Comparison of ENCODE assay signal across 8 cellular contexts in the genomic region with DNA sequence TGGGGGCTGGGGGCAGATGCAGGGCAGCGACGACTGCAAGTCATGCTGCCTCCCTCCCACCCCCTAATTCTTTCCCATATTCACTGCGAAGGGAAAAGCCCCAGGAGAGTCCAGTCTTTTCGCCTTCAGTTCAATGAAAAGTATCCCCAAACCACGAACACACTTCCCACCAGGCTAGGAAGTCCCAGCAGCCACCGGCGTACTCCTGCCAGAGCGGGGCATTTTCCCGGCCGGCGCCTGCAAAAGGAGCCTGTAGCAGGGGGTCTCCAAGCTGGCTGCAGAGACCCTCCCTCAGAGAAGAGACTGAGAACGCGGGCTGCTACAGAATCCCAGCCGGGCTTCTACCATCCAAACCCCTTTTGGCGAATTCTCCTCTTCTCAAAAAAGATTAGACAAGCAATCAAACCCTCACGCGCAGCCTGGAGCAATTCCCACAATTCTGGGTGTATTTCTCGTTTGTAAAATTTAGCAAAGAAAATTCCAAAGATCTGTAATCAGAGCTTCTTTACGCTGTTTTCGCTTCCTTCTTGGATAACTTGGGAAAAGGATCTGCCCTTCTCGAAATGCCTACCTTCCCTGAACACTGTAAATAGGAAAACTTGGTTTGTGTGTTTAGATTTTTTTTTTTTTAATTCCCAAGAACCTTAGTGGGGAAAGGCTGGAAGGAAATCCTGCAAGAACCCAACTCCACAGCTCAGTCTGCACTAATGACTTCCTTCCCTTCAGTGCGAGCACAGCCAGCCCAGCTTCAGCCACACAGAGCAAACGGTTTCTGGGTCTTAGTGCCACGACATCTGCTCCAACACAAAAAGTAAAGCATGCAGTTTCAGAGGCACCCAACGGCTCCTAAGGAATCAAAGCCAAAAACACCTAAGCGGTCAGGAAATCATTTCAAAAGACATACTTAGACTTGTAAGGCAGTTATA.
DNase-seq lines count a peak whose midpoint lies in the region; ATAC-seq and TF ChIP-seq lines count a peak whose summit lies in the region.

No MANE protein-coding gene starts in this region.

- no peak overlapping the region for H3K27ac Mint-ChIP-seq in Calu3 (ENCODE audit: unreplicated experiment)
- H3K27ac Mint-ChIP-seq in activated naive CD4-positive, alpha-beta T cell treated with anti-CD3 and anti-CD28 coated beads, Interleukin-2, amount 10 ng/mL, durations not matched to agents 7 days and 5 days, result peak overlapping the region; percentile 46

- peak overlapping the region; percentile 76 to 87 (median 84) for H3K27ac ChIP-seq in upper lobe of left lung

- ATAC-seq in upper lobe of left lung (ENCODE audit: low FRiP score in 2 of 2) (peak; percentile 85 to 89), GM21529 (IDR thresholded peaks at IDR 0.05; ENCODE audit: unreplicated experiment) (no peak), GM21619 (IDR thresholded peaks at IDR 0.05; ENCODE audit: unreplicated experiment) (no peak)

- peaks cover 8% of the 10 kb centered on the region for H3K4me1 Mint-ChIP-seq in Calu3 (ENCODE audit: low read depth, unreplicated experiment)
- H3K4me1 Mint-ChIP-seq in activated naive CD4-positive, alpha-beta T cell treated with anti-CD3 and anti-CD28 coated beads, Interleukin-2, amount 10 ng/mL, durations not matched to agents 7 days and 5 days, result peaks cover 32% of the 10 kb centered on the region

- peaks cover 5% of the 10 kb centered on the region for H3K36me3 Mint-ChIP-seq in Calu3 (ENCODE audit: insufficient read depth, unreplicated experiment)
- no peaks in the 10 kb centered on the region for H3K36me3 Mint-ChIP-seq in activated naive CD4-positive, alpha-beta T cell treated with anti-CD3 and anti-CD28 coated beads, Interleukin-2, amount 10 ng/mL, durations not matched to agents 7 days and 5 days

- DNase-seq in Calu3, result peak; percentile 11
- DNase-seq in NCI-H2081 (lab: John Stamatoyannopoulos, UW), result peak; percentile 6 to 63
- peak; percentile 54 for DNase-seq in activated naive CD4-positive, alpha-beta T cell treated with anti-CD3 and anti-CD28 coated beads, Interleukin-2, amount 10 ng/mL, durations not matched to agents 7 days and 5 days
- peak; percentile 65 for DNase-seq in foreskin melanocyte
- DNase-seq in myocyte (ENCODE audit: low read depth), result peak; percentile 75
- DNase-seq in upper lobe of left lung, result peak; percentile 56 to 79

- CTCF ChIA-PET in Calu3 (lab: Charles Lee), result interaction anchor here (0.6 to 1.6 kb wide), 4 partner anchors 31 to 899 kb away, joined by 3 to 6 read pairs (median 3); no protein-coding TSS in a partner anchor
- CTCF ChIA-PET in activated naive CD4-positive, alpha-beta T cell treated with anti-CD3 and anti-CD28 coated beads, Interleukin-2, amount 10 ng/mL, durations not matched to agents 7 days and 5 days (lab: Charles Lee), result interaction anchor here (0.6 to 5.9 kb wide), 20 partner anchors 9 to 564 kb away, joined by 3 to 76 read pairs (median 3); no protein-coding TSS in a partner anchor

- BruUV-seq in Calu3 (replicated peaks; lab: Mats Ljungman, UMichigan), result no TSS peak

- TF ChIP-seq POLR2A in upper lobe of left lung (IDR thresholded peaks at IDR 0.05), result peak in 1 of 4 donors; percentile 62

- no peak for TF ChIP-seq CTCF in Calu3 (IDR thresholded peaks at IDR 0.05; ENCODE audit: unreplicated experiment)
- TF ChIP-seq CTCF in upper lobe of left lung (IDR thresholded peaks at IDR 0.05), result no peak

- no peaks in the 10 kb centered on the region for H3K9me3 Mint-ChIP-seq in Calu3 (ENCODE audit: low read depth, unreplicated experiment)
- H3K9me3 Mint-ChIP-seq in activated naive CD4-positive, alpha-beta T cell treated with anti-CD3 and anti-CD28 coated beads, Interleukin-2, amount 10 ng/mL, durations not matched to agents 7 days and 5 days, result no peaks in the 10 kb centered on the region

- no peaks in the 10 kb centered on the region for H3K36me3 ChIP-seq in upper lobe of left lung

- intact Hi-C loops in Calu3 (cut with micrococcal nuclease; ENCODE audit: unreplicated experiment), result loop anchor here (5.0 to 10.0 kb wide), 2 partner anchors 58 to 154 kb away; no protein-coding TSS in a partner anchor

- 3 to 4% methylated on average over 22 to 26 of the region's 26 CpGs for WGBS in upper lobe of left lung, 2 donors

- H3K4me1 ChIP-seq in upper lobe of left lung, result peaks cover 5 to 34% (median 23%) of the 10 kb centered on the region in 4 donors

- H3K4me3 ChIP-seq in upper lobe of left lung, result peak overlapping the region; percentile 32 to 61 (median 55)

- H3K4me3 Mint-ChIP-seq in Calu3 (ENCODE audit: low read depth, unreplicated experiment), result peak overlapping the region; percentile 67
- H3K4me3 Mint-ChIP-seq in activated naive CD4-positive, alpha-beta T cell treated with anti-CD3 and anti-CD28 coated beads, Interleukin-2, amount 10 ng/mL, durations not matched to agents 7 days and 5 days, result peak overlapping the region; percentile 72

- peaks cover 50% of the 10 kb centered on the region for H3K27me3 Mint-ChIP-seq in Calu3 (ENCODE audit: unreplicated experiment)
- peaks cover 33% of the 10 kb centered on the region for H3K27me3 Mint-ChIP-seq in activated naive CD4-positive, alpha-beta T cell treated with anti-CD3 and anti-CD28 coated beads, Interleukin-2, amount 10 ng/mL, durations not matched to agents 7 days and 5 days

- no peaks in the 10 kb centered on the region for H3K27me3 ChIP-seq in upper lobe of left lung

- H3K9me3 ChIP-seq in upper lobe of left lung, result no peaks in the 10 kb centered on the region

- no peak for TF ChIP-seq EP300 in upper lobe of left lung (IDR thresholded peaks at IDR 0.05)

Comparison
In these comparisons a context has a peak if more than half of its experiments do, and no peak if none do; other contexts are left out.
1. DNase-seq: peak in every context shown above with its lines; median percentile 75 in myocyte; 68 in upper lobe of left lung; 65 in foreskin melanocyte; 54 in activated naive CD4-positive, alpha-beta T cell treated with anti-CD3 and anti-CD28 coated beads, Interleukin-2, amount 10 ng/mL, durations not matched to agents 7 days and 5 days; 34 in NCI-H2081; 11 in Calu3.
2. ATAC-seq: peak in upper lobe of left lung (2 of 2); none in GM21529 (single experiment) and GM21619 (single experiment).